In the genomic region with DNA sequence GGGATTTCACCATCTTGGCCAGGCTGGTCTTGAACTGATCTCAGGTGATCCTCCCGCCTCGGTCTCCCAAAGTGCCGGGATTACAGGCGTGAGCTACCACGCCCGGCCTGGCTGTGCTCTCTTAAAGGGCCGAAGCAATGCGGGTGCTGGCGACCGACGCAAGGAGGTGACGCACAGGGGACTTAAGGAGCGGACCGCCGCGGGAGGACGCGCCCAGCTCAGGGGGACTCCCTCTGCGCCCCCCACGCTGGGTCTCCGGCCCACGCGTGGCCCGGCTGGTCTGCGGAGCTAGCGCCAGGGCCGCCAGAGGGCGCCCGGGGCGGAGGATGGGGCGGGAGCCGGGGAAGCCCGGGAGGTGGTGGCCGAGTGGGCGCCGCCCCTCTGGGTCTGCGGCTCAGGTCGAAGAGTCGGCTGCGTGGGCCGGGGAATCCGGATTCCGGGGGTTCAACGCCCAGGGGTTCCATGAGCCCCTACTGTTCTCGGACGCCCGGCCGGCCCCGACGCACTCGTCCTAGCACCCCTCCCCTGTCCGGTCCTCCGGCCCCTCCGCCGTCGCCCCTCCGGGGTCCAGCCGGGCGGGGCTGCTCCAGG, we compare ENCODE assay signal across 1 cellular context.
TF ChIP-seq lines count a peak whose summit lies in the region.

No MANE protein-coding gene starts in this region.

TF ChIP-seq in HepG2, 621 proteins besides CTCF, POLR2A, EP300 and RAD21 (continued from another document and continues in another):
- TF ChIP-seq NKX3-1 (CRISPR knock-in tag; IDR thresholded peaks at IDR 0.05) (0 out of 2 replicates have a peak, but pooled peaks have one; percentile 41), ZNF350 (CRISPR knock-in tag; IDR thresholded peaks at IDR 0.05; ENCODE audit: borderline replicate concordance, low read depth) (0 out of 2 replicates have a peak, but pooled peaks have one; percentile 16), ZNF598 (CRISPR knock-in tag; IDR thresholded peaks at IDR 0.05; ENCODE audit: borderline replicate concordance) (no peak), ZFP36L2 (CRISPR knock-in tag; IDR thresholded peaks at IDR 0.05) (no peak), YEATS2 (CRISPR knock-in tag; IDR thresholded peaks at IDR 0.05; ENCODE audit: borderline replicate concordance) (0 out of 2 replicates have a peak, but pooled peaks have one; percentile 19), ZNF749 (CRISPR knock-in tag; IDR thresholded peaks at IDR 0.05; ENCODE audit: borderline replicate concordance) (no peak), ZNF550 (CRISPR knock-in tag; IDR thresholded peaks at IDR 0.05; ENCODE audit: borderline replicate concordance) (no peak), SIN3A (IDR thresholded peaks at IDR 0.05; ENCODE audit: borderline replicate concordance, low read depth, low read length) (no peak), U2AF2 (IDR thresholded peaks at IDR 0.05; ENCODE audit: low read depth, low read length) (no peak), NR2F6 (IDR thresholded peaks at IDR 0.05) (no peak), NR2F6 (CRISPR knock-in tag; IDR thresholded peaks at IDR 0.05) (no peak), RXRB (CRISPR knock-in tag; IDR thresholded peaks at IDR 0.05; ENCODE audit: borderline replicate concordance) (peak; percentile 12; the same call in 1 of the 2 replicates), ZNF138 (CRISPR knock-in tag; IDR thresholded peaks at IDR 0.05; ENCODE audit: low read depth) (no peak), ZFP62 (CRISPR knock-in tag; IDR thresholded peaks at IDR 0.05) (no peak), SKI (IDR thresholded peaks at IDR 0.05; ENCODE audit: partially characterized antibody) (no peak), ZSCAN20 (CRISPR knock-in tag; IDR thresholded peaks at IDR 0.05; ENCODE audit: borderline replicate concordance) (peak; percentile 21; the same call in 1 of the 2 replicates), BRD4 (CRISPR knock-in tag; IDR thresholded peaks at IDR 0.05) (no peak), ZNF788 (CRISPR knock-in tag; IDR thresholded peaks at IDR 0.05; ENCODE audit: borderline replicate concordance) (peak; percentile 34; the same call in 1 of the 2 replicates), ZNF879 (CRISPR knock-in tag; IDR thresholded peaks at IDR 0.05) (no peak), ZNF30 (CRISPR knock-in tag; IDR thresholded peaks at IDR 0.05) (no peak), KLF9 (CRISPR knock-in tag; IDR thresholded peaks at IDR 0.05; ENCODE audit: low read depth) (no peak), ZNF263 (CRISPR knock-in tag; IDR thresholded peaks at IDR 0.05) (0 out of 2 replicates have a peak, but pooled peaks have one; percentile 40), SP4 (CRISPR knock-in tag; IDR thresholded peaks at IDR 0.05) (peak; percentile 51; the same call in 1 of the 2 replicates), ZNF530 (CRISPR knock-in tag; IDR thresholded peaks at IDR 0.05; ENCODE audit: low read depth) (no peak), GABPB1 (CRISPR knock-in tag; IDR thresholded peaks at IDR 0.05) (peak; percentile 58; the same call in 1 of the 2 replicates), SALL2 (CRISPR knock-in tag; IDR thresholded peaks at IDR 0.05) (peak; percentile 82; the same call in 1 of the 2 replicates), THYN1 (CRISPR knock-in tag; IDR thresholded peaks at IDR 0.05; ENCODE audit: borderline replicate concordance, low read depth) (no peak), MEIS2 (CRISPR knock-in tag; IDR thresholded peaks at IDR 0.05) (peak; percentile 31; the same call in 1 of the 2 replicates), CHCHD3 (CRISPR knock-in tag; IDR thresholded peaks at IDR 0.05) (no peak), ZFP37 (CRISPR knock-in tag; IDR thresholded peaks at IDR 0.05; ENCODE audit: borderline replicate concordance) (0 out of 2 replicates have a peak, but pooled peaks have one; percentile 36), SRY (CRISPR knock-in tag; IDR thresholded peaks at IDR 0.05) (peak; percentile 78; the same call in 1 of the 2 replicates), NRL (CRISPR knock-in tag; IDR thresholded peaks at IDR 0.05; ENCODE audit: borderline replicate concordance) (0 out of 2 replicates have a peak, but pooled peaks have one; percentile 54), CHD2 (IDR thresholded peaks at IDR 0.05; ENCODE audit: low read depth, low read length) (no peak), JUNB (CRISPR knock-in tag; IDR thresholded peaks at IDR 0.05; ENCODE audit: borderline replicate concordance) (no peak), FOXK2 (IDR thresholded peaks at IDR 0.05) (no peak), RBM39 (IDR thresholded peaks at IDR 0.05; ENCODE audit: low read depth, low read length, poor library complexity, severe bottlenecking) (peak; percentile 32), FOSL1 (CRISPR knock-in tag; IDR thresholded peaks at IDR 0.05; ENCODE audit: borderline replicate concordance) (no peak), ZNF44 (CRISPR knock-in tag; IDR thresholded peaks at IDR 0.05) (no peak), ZNF326 (CRISPR knock-in tag; IDR thresholded peaks at IDR 0.05; ENCODE audit: borderline replicate concordance) (no peak), ZNF670 (CRISPR knock-in tag; IDR thresholded peaks at IDR 0.05; ENCODE audit: borderline replicate concordance) (no peak), PITX1 (CRISPR knock-in tag; IDR thresholded peaks at IDR 0.05) (peak; percentile 22; the same call in 1 of the 2 replicates), STAG1 (CRISPR knock-in tag; IDR thresholded peaks at IDR 0.05) (peak; percentile 28), SP1 (IDR thresholded peaks at IDR 0.05) (no peak), SP1 (CRISPR knock-in tag; IDR thresholded peaks at IDR 0.05) (peak; percentile 29; the same call in 1 of the 2 replicates), ETV5 (CRISPR knock-in tag; IDR thresholded peaks at IDR 0.05; ENCODE audit: borderline replicate concordance) (no peak), TBX2 (CRISPR knock-in tag; IDR thresholded peaks at IDR 0.05; ENCODE audit: borderline replicate concordance) (peak; percentile 53; the same call in 1 of the 2 replicates), HNF4G (IDR thresholded peaks at IDR 0.05; ENCODE audit: borderline replicate concordance, low read depth, low read length) (no peak), HNF4G (CRISPR knock-in tag; IDR thresholded peaks at IDR 0.05; ENCODE audit: borderline replicate concordance, low read depth) (no peak)
- TF ChIP-seq, protein P1, sequence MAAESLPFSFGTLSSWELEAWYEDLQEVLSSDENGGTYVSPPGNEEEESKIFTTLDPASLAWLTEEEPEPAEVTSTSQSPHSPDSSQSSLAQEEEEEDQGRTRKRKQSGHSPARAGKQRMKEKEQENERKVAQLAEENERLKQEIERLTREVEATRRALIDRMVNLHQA (CRISPR knock-in tag; IDR thresholded peaks at IDR 0.05): no peak
- TF ChIP-seq, protein P2, sequence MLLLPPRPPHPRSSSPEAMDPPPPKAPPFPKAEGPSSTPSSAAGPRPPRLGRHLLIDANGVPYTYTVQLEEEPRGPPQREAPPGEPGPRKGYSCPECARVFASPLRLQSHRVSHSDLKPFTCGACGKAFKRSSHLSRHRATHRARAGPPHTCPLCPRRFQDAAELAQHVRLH (CRISPR knock-in tag; IDR thresholded peaks at IDR 0.05; ENCODE audit: borderline replicate concordance, low read depth): no peak
- TF ChIP-seq, protein P3, sequence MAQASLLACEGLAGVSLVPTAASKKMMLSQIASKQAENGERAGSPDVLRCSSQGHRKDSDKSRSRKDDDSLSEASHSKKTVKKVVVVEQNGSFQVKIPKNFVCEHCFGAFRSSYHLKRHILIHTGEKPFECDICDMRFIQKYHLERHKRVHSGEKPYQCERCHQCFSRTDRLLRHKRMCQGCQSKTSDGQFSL (CRISPR knock-in tag; IDR thresholded peaks at IDR 0.05): 0 out of 2 replicates have a peak, but pooled peaks have one; percentile 50
- TF ChIP-seq, protein P4, sequence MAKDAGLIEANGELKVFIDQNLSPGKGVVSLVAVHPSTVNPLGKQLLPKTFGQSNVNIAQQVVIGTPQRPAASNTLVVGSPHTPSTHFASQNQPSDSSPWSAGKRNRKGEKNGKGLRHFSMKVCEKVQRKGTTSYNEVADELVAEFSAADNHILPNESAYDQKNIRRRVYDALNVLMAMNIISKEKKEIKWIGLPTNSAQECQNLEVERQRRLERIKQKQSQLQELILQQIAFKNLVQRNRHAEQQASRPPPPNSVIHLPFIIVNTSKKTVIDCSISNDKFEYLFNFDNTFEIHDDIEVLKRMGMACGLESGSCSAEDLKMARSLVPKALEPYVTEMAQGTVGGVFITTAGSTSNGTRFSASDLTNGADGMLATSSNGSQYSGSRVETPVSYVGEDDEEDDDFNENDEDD (CRISPR knock-in tag; IDR thresholded peaks at IDR 0.05; ENCODE audit: borderline replicate concordance): no peak
- TF ChIP-seq, protein P5, sequence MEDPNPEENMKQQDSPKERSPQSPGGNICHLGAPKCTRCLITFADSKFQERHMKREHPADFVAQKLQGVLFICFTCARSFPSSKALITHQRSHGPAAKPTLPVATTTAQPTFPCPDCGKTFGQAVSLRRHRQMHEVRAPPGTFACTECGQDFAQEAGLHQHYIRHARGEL (CRISPR knock-in tag; IDR thresholded peaks at IDR 0.05): no peak
- TF ChIP-seq, protein P6, sequence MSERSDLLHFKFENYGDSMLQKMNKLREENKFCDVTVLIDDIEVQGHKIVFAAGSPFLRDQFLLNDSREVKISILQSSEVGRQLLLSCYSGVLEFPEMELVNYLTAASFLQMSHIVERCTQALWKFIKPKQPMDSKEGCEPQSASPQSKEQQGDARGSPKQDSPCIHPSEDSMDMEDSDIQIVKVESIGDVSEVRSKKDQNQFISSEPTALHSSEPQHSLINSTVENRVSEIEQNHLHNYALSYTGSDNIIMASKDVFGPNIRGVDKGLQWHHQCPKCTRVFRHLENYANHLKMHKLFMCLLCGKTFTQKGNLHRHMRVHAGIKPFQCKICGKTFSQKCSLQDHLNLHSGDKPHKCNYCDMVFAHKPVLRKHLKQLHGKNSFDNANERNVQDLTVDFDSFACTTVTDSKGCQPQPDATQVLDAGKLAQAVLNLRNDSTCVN (CRISPR knock-in tag; IDR thresholded peaks at IDR 0.05; ENCODE audit: borderline replicate concordance): no peak
- TF ChIP-seq, protein P7, sequence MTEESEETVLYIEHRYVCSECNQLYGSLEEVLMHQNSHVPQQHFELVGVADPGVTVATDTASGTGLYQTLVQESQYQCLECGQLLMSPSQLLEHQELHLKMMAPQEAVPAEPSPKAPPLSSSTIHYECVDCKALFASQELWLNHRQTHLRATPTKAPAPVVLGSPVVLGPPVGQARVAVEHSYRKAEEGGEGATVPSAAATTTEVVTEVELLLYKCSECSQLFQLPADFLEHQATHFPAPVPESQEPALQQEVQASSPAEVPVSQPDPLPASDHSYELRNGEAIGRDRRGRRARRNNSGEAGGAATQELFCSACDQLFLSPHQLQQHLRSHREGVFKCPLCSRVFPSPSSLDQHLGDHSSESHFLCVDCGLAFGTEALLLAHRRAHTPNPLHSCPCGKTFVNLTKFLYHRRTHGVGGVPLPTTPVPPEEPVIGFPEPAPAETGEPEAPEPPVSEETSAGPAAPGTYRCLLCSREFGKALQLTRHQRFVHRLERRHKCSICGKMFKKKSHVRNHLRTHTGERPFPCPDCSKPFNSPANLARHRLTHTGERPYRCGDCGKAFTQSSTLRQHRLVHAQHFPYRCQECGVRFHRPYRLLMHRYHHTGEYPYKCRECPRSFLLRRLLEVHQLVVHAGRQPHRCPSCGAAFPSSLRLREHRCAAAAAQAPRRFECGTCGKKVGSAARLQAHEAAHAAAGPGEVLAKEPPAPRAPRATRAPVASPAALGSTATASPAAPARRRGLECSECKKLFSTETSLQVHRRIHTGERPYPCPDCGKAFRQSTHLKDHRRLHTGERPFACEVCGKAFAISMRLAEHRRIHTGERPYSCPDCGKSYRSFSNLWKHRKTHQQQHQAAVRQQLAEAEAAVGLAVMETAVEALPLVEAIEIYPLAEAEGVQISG (CRISPR knock-in tag; IDR thresholded peaks at IDR 0.05): peak; percentile 24; the same call in 1 of the 2 replicates
- TF ChIP-seq, protein P8, sequence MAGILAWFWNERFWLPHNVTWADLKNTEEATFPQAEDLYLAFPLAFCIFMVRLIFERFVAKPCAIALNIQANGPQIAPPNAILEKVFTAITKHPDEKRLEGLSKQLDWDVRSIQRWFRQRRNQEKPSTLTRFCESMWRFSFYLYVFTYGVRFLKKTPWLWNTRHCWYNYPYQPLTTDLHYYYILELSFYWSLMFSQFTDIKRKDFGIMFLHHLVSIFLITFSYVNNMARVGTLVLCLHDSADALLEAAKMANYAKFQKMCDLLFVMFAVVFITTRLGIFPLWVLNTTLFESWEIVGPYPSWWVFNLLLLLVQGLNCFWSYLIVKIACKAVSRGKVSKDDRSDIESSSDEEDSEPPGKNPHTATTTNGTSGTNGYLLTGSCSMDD (CRISPR knock-in tag; IDR thresholded peaks at IDR 0.05): no peak
- TF ChIP-seq, protein P9, sequence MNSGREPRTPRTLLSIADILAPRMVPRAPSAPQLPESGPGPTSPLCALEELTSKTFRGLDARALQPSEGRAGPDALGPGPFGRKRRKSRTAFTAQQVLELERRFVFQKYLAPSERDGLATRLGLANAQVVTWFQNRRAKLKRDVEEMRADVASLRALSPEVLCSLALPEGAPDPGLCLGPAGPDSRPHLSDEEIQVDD (CRISPR knock-in tag; IDR thresholded peaks at IDR 0.05; ENCODE audit: borderline replicate concordance): no peak
- TF ChIP-seq, protein P10, sequence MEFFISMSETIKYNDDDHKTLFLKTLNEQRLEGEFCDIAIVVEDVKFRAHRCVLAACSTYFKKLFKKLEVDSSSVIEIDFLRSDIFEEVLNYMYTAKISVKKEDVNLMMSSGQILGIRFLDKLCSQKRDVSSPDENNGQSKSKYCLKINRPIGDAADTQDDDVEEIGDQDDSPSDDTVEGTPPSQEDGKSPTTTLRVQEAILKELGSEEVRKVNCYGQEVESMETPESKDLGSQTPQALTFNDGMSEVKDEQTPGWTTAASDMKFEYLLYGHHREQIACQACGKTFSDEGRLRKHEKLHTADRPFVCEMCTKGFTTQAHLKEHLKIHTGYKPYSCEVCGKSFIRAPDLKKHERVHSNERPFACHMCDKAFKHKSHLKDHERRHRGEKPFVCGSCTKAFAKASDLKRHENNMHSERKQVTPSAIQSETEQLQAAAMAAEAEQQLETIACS (CRISPR knock-in tag; IDR thresholded peaks at IDR 0.05): no peak
